Comparison of ENCODE assay signal across 8 cellular contexts in the genomic region with DNA sequence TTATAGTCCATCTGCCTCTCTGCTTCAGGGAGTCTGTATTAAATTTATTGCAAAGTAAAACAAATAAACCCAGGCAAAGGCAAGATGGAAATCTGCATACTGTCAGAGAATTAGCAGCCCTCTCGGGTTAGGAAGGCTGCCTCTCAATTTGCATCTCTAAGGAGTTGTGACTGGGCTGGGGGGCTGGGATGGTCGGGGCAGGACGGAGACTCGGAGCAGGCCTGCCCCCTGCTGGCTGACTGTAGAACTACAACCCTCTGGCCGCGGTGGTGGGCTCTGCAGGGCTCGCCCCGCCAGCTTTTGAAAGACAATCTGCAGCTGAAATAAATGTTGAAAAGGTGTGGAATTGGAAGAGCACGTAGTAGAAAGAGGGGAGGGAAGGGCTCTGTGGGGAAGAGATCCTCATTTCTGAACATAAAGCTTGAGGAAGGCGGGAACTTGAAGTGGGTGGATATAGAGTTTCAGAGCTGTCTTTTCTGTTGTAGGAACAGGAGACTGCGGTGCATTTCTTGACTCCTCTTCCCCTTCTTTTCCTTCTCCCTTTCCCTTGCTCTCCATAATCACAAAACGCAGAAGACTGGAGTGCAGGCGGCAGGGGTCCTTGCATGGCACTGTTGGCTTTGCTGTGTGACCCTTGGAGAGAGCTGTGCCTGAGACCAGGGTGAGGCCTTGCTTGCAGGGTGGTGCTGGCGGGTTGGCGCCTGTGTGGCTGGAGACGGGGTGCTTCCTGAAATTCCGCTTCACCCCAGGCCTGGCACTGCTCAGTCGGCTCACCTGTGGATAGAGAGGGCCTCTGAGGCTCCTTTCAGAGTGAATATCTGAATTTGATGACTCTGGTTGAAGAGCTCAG. TPM values are rescaled to one million over a fixed set of nuclear protein-coding genes. Genes with fewer than 3 reads are reported as not detected.
DNase-seq lines count a peak whose midpoint lies in the region; ATAC-seq lines count a peak whose summit lies in the region.

No MANE protein-coding gene starts in this region.

- CTCF ChIA-PET in CD4-positive, alpha-beta memory T cell (lab: Charles Lee; ENCODE audit: partially characterized antibody) = interaction anchor here (0.6 to 5.5 kb wide), 32 partner anchors 11 to 1401 kb away, joined by 3 to 90 read pairs (median 4); partner anchors contain the start of gene TMEM218

- ATAC-seq in GM21360 (IDR thresholded peaks at IDR 0.05; ENCODE audit: unreplicated experiment) = peak; percentile 62

- intact Hi-C loops in CD4-positive, alpha-beta memory T cell (cut with micrococcal nuclease) = loop anchor here (1.0 kb wide), 3 partner anchors 51 to 226 kb away; no protein-coding TSS in a partner anchor
- intact Hi-C loops in activated CD4-positive, alpha-beta T cell treated with anti-CD3 and anti-CD28 coated beads, Interleukin-2, amount 10 ng/mL, durations not matched to agents 24 days and 14 days (cut with micrococcal nuclease) = loop anchor here (1.0 to 5.0 kb wide), 2 partner anchors 50 to 180 kb away; no protein-coding TSS in a partner anchor

- H3K4me3 Mint-ChIP-seq in CD4-positive, alpha-beta memory T cell = peak overlapping the region in 1 of 8 donors; percentile 38
- H3K4me3 Mint-ChIP-seq in activated CD4-positive, alpha-beta T cell treated with anti-CD3 and anti-CD28 coated beads, Interleukin-2, amount 10 ng/mL, durations not matched to agents 24 days and 14 days = no peak overlapping the region

- peaks cover 0 to 2% (median 0%) of the 10 kb centered on the region in 8 donors for H3K9me3 Mint-ChIP-seq in CD4-positive, alpha-beta memory T cell
- H3K9me3 Mint-ChIP-seq in activated CD4-positive, alpha-beta T cell treated with anti-CD3 and anti-CD28 coated beads, Interleukin-2, amount 10 ng/mL, durations not matched to agents 24 days and 14 days = no peaks in the 10 kb centered on the region

- H3K9me3 ChIP-seq in CD4-positive, alpha-beta memory T cell (ENCODE audit: control insufficient read depth in 1 of 2, low read length in 2 of 2) = no peaks in the 10 kb centered on the region

- H3K36me3 Mint-ChIP-seq in CD4-positive, alpha-beta memory T cell = no peaks in the 10 kb centered on the region
- H3K36me3 Mint-ChIP-seq in activated CD4-positive, alpha-beta T cell treated with anti-CD3 and anti-CD28 coated beads, Interleukin-2, amount 10 ng/mL, durations not matched to agents 24 days and 14 days (ENCODE audit: low read depth) = no peaks in the 10 kb centered on the region

- H3K4me3 ChIP-seq in CD4-positive, alpha-beta memory T cell (ENCODE audit: low read length in 2 of 2) = no peak overlapping the region

- H3K27me3 Mint-ChIP-seq in CD4-positive, alpha-beta memory T cell = peaks cover 24 to 44% of the 10 kb centered on the region in 2 donors
- H3K27me3 Mint-ChIP-seq in activated CD4-positive, alpha-beta T cell treated with anti-CD3 and anti-CD28 coated beads, Interleukin-2, amount 10 ng/mL, durations not matched to agents 24 days and 14 days = peaks cover 38% of the 10 kb centered on the region

- POLR2A ChIA-PET in CD4-positive, alpha-beta memory T cell (lab: Charles Lee; ENCODE audit: partially characterized antibody) = no interaction called here

- H3K27ac Mint-ChIP-seq in CD4-positive, alpha-beta memory T cell = peak overlapping the region in 1 of 7 donors; percentile 12
- no peak overlapping the region for H3K27ac Mint-ChIP-seq in activated CD4-positive, alpha-beta T cell treated with anti-CD3 and anti-CD28 coated beads, Interleukin-2, amount 10 ng/mL, durations not matched to agents 24 days and 14 days

- peaks cover 2 to 7% (median 4%) of the 10 kb centered on the region in 4 donors for H3K4me1 Mint-ChIP-seq in CD4-positive, alpha-beta memory T cell
- peaks cover 3% of the 10 kb centered on the region for H3K4me1 Mint-ChIP-seq in activated CD4-positive, alpha-beta T cell treated with anti-CD3 and anti-CD28 coated beads, Interleukin-2, amount 10 ng/mL, durations not matched to agents 24 days and 14 days

- DNase-seq in CD4-positive, alpha-beta memory T cell = peak; percentile 40 to 53 (median 44)
- DNase-seq in LoVo (ENCODE audit: low spot score) (peak; percentile 5), midbrain (lab: John Stamatoyannopoulos, UW) (peak; percentile 39), cerebellar nuclear complex (lab: John Stamatoyannopoulos, UW) (no peak)
- peak; percentile 87 for DNase-seq in activated CD4-positive, alpha-beta T cell treated with anti-CD3 and anti-CD28 coated beads, Interleukin-2, amount 10 ng/mL, durations not matched to agents 24 days and 14 days
- DNase-seq in effector CD8-positive, alpha-beta T cell (lab: John Stamatoyannopoulos, UW) = peak; percentile 51
- DNase-seq in stimulated activated naive CD4-positive, alpha-beta T cell treated with Interleukin-2 at 50 U/mL for 16 hours (lab: John Stamatoyannopoulos, UW) = peak; percentile 28

- H3K4me1 ChIP-seq in CD4-positive, alpha-beta memory T cell (ENCODE audit: insufficient read depth, low read length) = peaks cover 5% of the 10 kb centered on the region

- H3K27me3 ChIP-seq in CD4-positive, alpha-beta memory T cell (ENCODE audit: insufficient read depth, low read length) = peaks cover 12% of the 10 kb centered on the region

- H3K36me3 ChIP-seq in CD4-positive, alpha-beta memory T cell (ENCODE audit: insufficient read depth, low read length) = no peaks in the 10 kb centered on the region

- H3K27ac ChIP-seq in CD4-positive, alpha-beta memory T cell (ENCODE audit: low read depth, low read length) = no peak overlapping the region

RNA-seq across cellular contexts. Expression of gene PKNOX2, which starts 22.6 kb away (rescaled TPM):
- not detected for total RNA-seq in CD4-positive, alpha-beta memory T cell
- polyA plus RNA-seq in CD4-positive, alpha-beta memory T cell = not detected
- total RNA-seq in activated CD4-positive, alpha-beta T cell treated with anti-CD3 and anti-CD28 coated beads, Interleukin-2, amount 10 ng/mL, durations not matched to agents 24 days and 14 days = not detected in 2 replicates

RNA-seq across cellular contexts. Expression of gene TMEM218, which starts 30.5 kb away (rescaled TPM):
- total RNA-seq in CD4-positive, alpha-beta memory T cell = 10 to 100 TPM; 15.1 to 16.6 TPM
- polyA plus RNA-seq in CD4-positive, alpha-beta memory T cell = 10 to 100 TPM; 25.5 to 48.1 TPM
- 17.3 and 18.2 TPM in 2 replicates for total RNA-seq in activated CD4-positive, alpha-beta T cell treated with anti-CD3 and anti-CD28 coated beads, Interleukin-2, amount 10 ng/mL, durations not matched to agents 24 days and 14 days

Comparison
In these comparisons a context has a peak if more than half of its experiments do, and no peak if none do; other contexts are left out.
1. DNase-seq: peak in CD4-positive, alpha-beta memory T cell (5 of 5), LoVo (single experiment), activated CD4-positive, alpha-beta T cell treated with anti-CD3 and anti-CD28 coated beads, Interleukin-2, amount 10 ng/mL, durations not matched to agents 24 days and 14 days (single experiment), effector CD8-positive, alpha-beta T cell (single experiment), midbrain (single experiment) and stimulated activated naive CD4-positive, alpha-beta T cell treated with Interleukin-2 at 50 U/mL for 16 hours (single experiment); none in cerebellar nuclear complex (0 of 2).